ENCODE assay signal across 1 cellular context in genomic region chr7:11489280-11489679, GRCh38.
TF ChIP-seq lines count a peak whose summit lies in the region.

No MANE protein-coding gene starts in this region.

TF ChIP-seq in WTC11, 78 proteins besides CTCF, POLR2A, EP300 and RAD21 (continued from another document):
- no peak for TF ChIP-seq ZNF425 (CRISPR knock-in tag; conservative IDR thresholded peaks at IDR 0.05)
TF ChIP-seq in WTC11: peak in this region for 0.
